Comparison of ENCODE assay signal across 21 cellular contexts in the genomic region with DNA sequence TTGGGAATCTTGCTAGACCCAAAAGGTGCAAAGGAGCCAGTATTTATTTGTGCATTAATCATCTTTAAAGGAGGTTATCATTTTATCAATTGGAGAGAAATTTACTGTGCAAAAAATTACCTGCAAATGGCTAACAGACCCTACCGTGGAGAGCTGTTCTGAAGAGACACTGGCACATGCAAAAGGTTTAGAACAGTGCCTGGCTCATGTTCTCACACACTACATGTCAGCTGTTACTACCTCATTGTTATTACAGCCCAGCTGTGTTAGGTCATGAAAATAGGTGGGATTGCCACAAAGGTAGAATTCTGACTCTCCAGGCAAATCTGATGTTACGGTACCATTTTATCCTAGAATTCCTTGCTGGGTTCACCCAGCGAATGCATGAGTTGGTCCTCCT.
"Had no signal": no experiment of that assay in that cellular context is flagged by ENCODE, and none has a peak within 500 bp of the region (broad histone marks: within the 10 kb centered on the region; RNA-seq: fewer than 3 reads in every experiment).

No MANE protein-coding gene starts in this region.

- H3K36me3 ChIP-seq: cardiac muscle cell, upper lobe of right lung had no signal

- H3K27ac ChIP-seq: cardiac muscle cell, foreskin keratinocyte, SK-N-MC, skin epidermis, testis, upper lobe of right lung had no signal

- DNase-seq: activated CD4-positive, alpha-beta T cell treated with anti-CD3 and anti-CD28 coated beads for 4 hours; activated CD4-positive, alpha-beta T cell treated with anti-CD3 and anti-CD28 coated beads, Interleukin-2, amount 50 U/mL, for 48 hours; activated CD4-positive, CD25-positive, alpha-beta regulatory T cell; activated CD8-positive, alpha-beta memory T cell treated with anti-CD3 and anti-CD28 coated beads, Interleukin-2, amount 50 U/mL, for 48 hours; activated naive CD4-positive, alpha-beta T cell; activated T-cell treated with anti-CD3 and anti-CD28 coated beads, Interleukin-2, amount 50 U/mL, for 4 hours; amniotic stem cell; effector CD8-positive, alpha-beta T cell; erythroblast; foreskin keratinocyte; naive B cell; stimulated activated CD4-positive, alpha-beta T cell treated with anti-CD3 and anti-CD28 coated beads, Interleukin-2, amount 100 ng/mL, for 24 hours; stimulated activated naive B cell treated with anti-CD40 and anti-IgM and Interleukin-4, amounts not matched to agents 10 μg/mL and 1 μg/mL and 100 μg/mL, for 72 hours; SW 1271; T-helper 17 cell; upper lobe of right lung had no signal

- H3K4me3 ChIP-seq: cardiac muscle cell, lung, SK-N-MC, skin epidermis, testis, upper lobe of right lung had no signal

- ATAC-seq: activated T-cell treated with anti-CD3 and anti-CD28 coated beads, Interleukin-2, amount 50 U/mL, for 4 hours; foreskin keratinocyte; stimulated activated naive B cell treated with anti-CD40 and anti-IgM and Interleukin-4, amounts not matched to agents 10 μg/mL and 1 μg/mL and 100 μg/mL, for 72 hours; T-helper 17 cell had no signal

- H3K4me1 ChIP-seq: testis, upper lobe of right lung had no signal

- H3K27me3 ChIP-seq: cardiac muscle cell, foreskin keratinocyte, testis, upper lobe of right lung had no signal

- H3K9me3 ChIP-seq: testis, upper lobe of right lung had no signal
